13 cellular contexts compared by ENCODE assay signal in genomic region chr15:68310178-68310810, GRCh38. TPM values are rescaled to one million over a fixed set of nuclear protein-coding genes. Genes with fewer than 3 reads are reported as not detected.
DNase-seq lines count a peak whose midpoint lies in the region; ATAC-seq and TF ChIP-seq lines count a peak whose summit lies in the region.
"Had no signal": no experiment of that assay in that cellular context is flagged by ENCODE, and none has a peak within 500 bp of the region (broad histone marks: within the 10 kb centered on the region; RNA-seq: fewer than 3 reads in every experiment).

No MANE protein-coding gene starts in this region.

- no peak for TF ChIP-seq POLR2A in stomach (IDR thresholded peaks at IDR 0.05)

- H3K9ac ChIP-seq in SK-N-SH = no peak overlapping the region

- H3K9me3 Mint-ChIP-seq in naive thymus-derived CD8-positive, alpha-beta T cell = no peaks in the 10 kb centered on the region
- H3K9me3 Mint-ChIP-seq: activated naive CD4-positive, alpha-beta T cell treated with anti-CD3 and anti-CD28 coated beads, Interleukin-2, amount 50 U/mL, for 72 hours; T-helper 1 cell treated with Interleukin-12 subunit alpha and Interleukin-12 subunit beta and Interleukin-4 antibody, amounts not matched to agents 30 μg/mL and 1 μg/mL, for 36 hours had no signal

- no peak overlapping the region for H3K4me3 Mint-ChIP-seq in naive thymus-derived CD8-positive, alpha-beta T cell
- H3K4me3 Mint-ChIP-seq: T-helper 1 cell treated with Interleukin-12 subunit alpha and Interleukin-12 subunit beta and Interleukin-4 antibody, amounts not matched to agents 30 μg/mL and 1 μg/mL, for 36 hours had no signal

- TF ChIP-seq EP300 in SK-N-SH (IDR thresholded peaks at IDR 0.05; ENCODE audit: borderline replicate concordance in 1 of 2, low read depth in 1 of 2, low read length in 1 of 2) (0 out of 4 replicates have a peak, but pooled peaks of 1 of the 2 experiments have one; percentile 12), stomach (IDR thresholded peaks at IDR 0.05) (no peak)

- peak; percentile 25 for DNase-seq in activated CD4-positive, CD25-positive, alpha-beta regulatory T cell treated with anti-CD3 and anti-CD28 coated beads, Interleukin-2, amount 50 U/mL, for 72 hours
- DNase-seq in SK-N-SH = peak; percentile 21
- DNase-seq in islet precursor cell = peak; percentile 83
- peak; percentile 55 for DNase-seq in stomach
- no peak for DNase-seq in germinal center (ENCODE audit: low spot score)
- DNase-seq in naive thymus-derived CD8-positive, alpha-beta T cell = no peak
- DNase-seq: MV-4-11, NCI-H446 had no signal

- intact Hi-C loops in stomach (cut with DNase I; ENCODE audit: low total_unique reads) = no loop called here

- H3K36me3 Mint-ChIP-seq in naive thymus-derived CD8-positive, alpha-beta T cell = no peaks in the 10 kb centered on the region
- H3K36me3 Mint-ChIP-seq: activated naive CD4-positive, alpha-beta T cell treated with anti-CD3 and anti-CD28 coated beads, Interleukin-2, amount 50 U/mL, for 72 hours had no signal

- H3K36me3 ChIP-seq in SK-N-SH (replicated peaks in 1 of 2; ENCODE audit: control insufficient read depth in 1 of 2, insufficient read depth in 2 of 2, low read length in 1 of 2) (no peaks in the 10 kb centered on the region), stomach (no peaks in the 10 kb centered on the region)
- H3K36me3 ChIP-seq: sigmoid colon had no signal

- H3K27me3 ChIP-seq in SK-N-SH (ENCODE audit: insufficient read depth) (no peaks in the 10 kb centered on the region), stomach (peaks cover 0 to 8% (median 0%) of the 10 kb centered on the region in 3 donors)
- H3K27me3 ChIP-seq: sigmoid colon had no signal

- peaks cover 0 to 12% (median 3%) of the 10 kb centered on the region in 5 donors for H3K27me3 Mint-ChIP-seq in naive thymus-derived CD8-positive, alpha-beta T cell

- CTCF ChIA-PET in SK-N-SH (lab: Yijun Ruan, JAX) = interaction anchor here (0.7 to 1.4 kb wide), 2 partner anchors 58 to 566 kb away, joined by 3 read pairs; no protein-coding TSS in a partner anchor

- no peak overlapping the region for H3K4me2 ChIP-seq in SK-N-SH

- H3K79me2 ChIP-seq in SK-N-SH (ENCODE audit: insufficient read depth) = no peaks in the 10 kb centered on the region

- H3K27ac Mint-ChIP-seq in naive thymus-derived CD8-positive, alpha-beta T cell = no peak overlapping the region
- H3K27ac Mint-ChIP-seq: activated naive CD4-positive, alpha-beta T cell treated with anti-CD3 and anti-CD28 coated beads, Interleukin-2, amount 50 U/mL, for 72 hours; T-helper 1 cell treated with Interleukin-12 subunit alpha and Interleukin-12 subunit beta and Interleukin-4 antibody, amounts not matched to agents 30 μg/mL and 1 μg/mL, for 36 hours had no signal

- no peaks in the 10 kb centered on the region for H3F3A ChIP-seq in SK-N-SH (replicated peaks; ENCODE audit: insufficient read depth)

- peaks cover 0 to 9% of the 10 kb centered on the region in 2 experiments; a peak in 1 of 4 replicates for H3K4me1 ChIP-seq in SK-N-SH (ENCODE audit: control insufficient read depth in 1 of 2, insufficient read depth in 2 of 2, low read depth in 1 of 2, low read length in 1 of 2)
- H3K4me1 ChIP-seq in stomach = peaks cover 0 to 24% (median 11%) of the 10 kb centered on the region in 4 donors

- no peaks in the 10 kb centered on the region for H4K20me1 ChIP-seq in SK-N-SH (ENCODE audit: insufficient read depth)

- peaks cover 4 to 12% (median 8%) of the 10 kb centered on the region in 4 donors for H3K4me1 Mint-ChIP-seq in naive thymus-derived CD8-positive, alpha-beta T cell

- H3K4me3 ChIP-seq in SK-N-SH (ENCODE audit: low read depth in 2 of 2, low read length in 1 of 2) (no peak overlapping the region), stomach (no peak overlapping the region)
- H3K4me3 ChIP-seq: sigmoid colon had no signal

- TF ChIP-seq RAD21 in SK-N-SH (IDR thresholded peaks at IDR 0.05; ENCODE audit: low read length) = no peak

- H3K27ac ChIP-seq in SK-N-SH (ENCODE audit: low read depth in 2 of 2, low read length in 1 of 2) = no peak overlapping the region
- H3K27ac ChIP-seq in stomach = peak overlapping the region in 1 of 5 donors; percentile 9
- H3K27ac ChIP-seq: sigmoid colon had no signal

- WGBS in SK-N-SH (ENCODE audit: low lambda C conversion rate) = 78% methylated on average over 8 of the region's 8 CpGs
- 32 to 48% (median 39%) methylated on average over 8 of the region's 8 CpGs for WGBS in stomach, 5 donors

- H3K9me2 ChIP-seq in SK-N-SH = no peaks in the 10 kb centered on the region

- ATAC-seq in activated CD4-positive, CD25-positive, alpha-beta regulatory T cell treated with anti-CD3 and anti-CD28 coated beads, Interleukin-2, amount 50 U/mL, for 24 hours = no peak
- no peak for ATAC-seq in GM19452 (IDR thresholded peaks at IDR 0.05; ENCODE audit: unreplicated experiment)
- no peak for ATAC-seq in naive thymus-derived CD8-positive, alpha-beta T cell
- ATAC-seq: activated naive CD4-positive, alpha-beta T cell treated with anti-CD3 and anti-CD28 coated beads, Interleukin-2, amount 50 U/mL, for 72 hours had no signal

- POLR2A ChIA-PET in SK-N-SH (lab: Yijun Ruan, JAX) = interaction anchor here (1.8 kb wide), 1 partner anchor 33 kb away, joined by 5 read pairs; the partner anchor contains the start of gene FEM1B
- POLR2A ChIA-PET in naive thymus-derived CD8-positive, alpha-beta T cell (lab: Charles Lee) = no interaction called here

- H2AFZ ChIP-seq in SK-N-SH (ENCODE audit: low read depth) = no peak overlapping the region

- TF ChIP-seq CTCF in SK-N-SH (IDR thresholded peaks at IDR 0.05) (no peak), stomach (IDR thresholded peaks at IDR 0.05) (no peak)

- H3K9me3 ChIP-seq in SK-N-SH = no peaks in the 10 kb centered on the region
- H3K9me3 ChIP-seq in stomach = no peaks in the 10 kb centered on the region
- H3K9me3 ChIP-seq: sigmoid colon had no signal

TF ChIP-seq in SK-N-SH, 30 proteins besides CTCF, POLR2A, EP300 and RAD21 (continues in another document):
- TF ChIP-seq REST (IDR thresholded peaks at IDR 0.05; ENCODE audit: low read depth, low read length) = no peak
- TF ChIP-seq ZBTB33 (IDR thresholded peaks at IDR 0.05; ENCODE audit: borderline replicate concordance, low read depth) = no peak
- TF ChIP-seq YY1 (IDR thresholded peaks at IDR 0.05; ENCODE audit: low read depth) = no peak
- TF ChIP-seq NFIC (IDR thresholded peaks at IDR 0.05; ENCODE audit: borderline replicate concordance) = no peak
- TF ChIP-seq RCOR1 (IDR thresholded peaks at IDR 0.05; ENCODE audit: low read length) = peak; percentile 51; the same call in 1 of the 2 replicates
- TF ChIP-seq ELF1 (IDR thresholded peaks at IDR 0.05) = no peak
- no peak for TF ChIP-seq RFX5 (IDR thresholded peaks at IDR 0.05; ENCODE audit: low read length)

RNA-seq across cellular contexts. Expression of gene FEM1B, which starts 32.7 kb away (rescaled TPM):
- polyA plus RNA-seq in SK-N-SH (2012; rRNA removed) (14.0 and 22.2 TPM in 2 replicates), stomach (10 to 100 TPM in 1 of 3 donors, 1 to 10 TPM in 2; 8.2 to 13.3 (median 9.9) TPM)
- polyA plus RNA-seq in SK-N-SH (2012; cell fraction: cytosol; rRNA removed) = 10.7 and 15.3 TPM in 2 replicates
- polyA plus RNA-seq in SK-N-SH (2012; cell fraction: nucleus; rRNA removed) = 9.5 and 18.5 TPM in 2 replicates
- 10 to 100 TPM; 18.1 to 92.0 (median 31.2) TPM for total RNA-seq in stomach
- total RNA-seq in naive thymus-derived CD8-positive, alpha-beta T cell = 10 to 100 TPM; 61.1 to 66.5 TPM
- 10 to 100 TPM; 13.4 to 15.7 (median 14.6) TPM for polyA plus RNA-seq in naive thymus-derived CD8-positive, alpha-beta T cell

Comparison
In these comparisons a context has a peak if more than half of its experiments do, and no peak if none do; other contexts are left out.
1. DNase-seq: peak in activated CD4-positive, CD25-positive, alpha-beta regulatory T cell treated with anti-CD3 and anti-CD28 coated beads, Interleukin-2, amount 50 U/mL, for 72 hours (single experiment), SK-N-SH (single experiment), islet precursor cell (single experiment) and stomach (single experiment); none in germinal center (single experiment) and naive thymus-derived CD8-positive, alpha-beta T cell (0 of 10).